ENCODE assay signal across 8 cellular contexts in genomic region chr12:30695327-30696102, GRCh38. TPM values are rescaled to one million over a fixed set of nuclear protein-coding genes. Genes with fewer than 3 reads are reported as not detected.
DNase-seq lines count a peak whose midpoint lies in the region; ATAC-seq and TF ChIP-seq lines count a peak whose summit lies in the region.

Gene IPO8, minus strand, starts transcription at chr12:30695869. Its CDS starts 222 bp downstream, at chr12:30695647.

- peak within 1 kb of the TSS; percentile 87 to 100 (median 96) for H3K4me3 ChIP-seq in BLaER1 treated with 17β-estradiol and CSF1 and Interleukin-3, amounts not matched to agents 10 nM and 100 nM
- H3K4me3 ChIP-seq in colonic mucosa: peak within 1 kb of the TSS; percentile 79

- peak within 1 kb of the TSS; percentile 83 to 94 (median 92) for H3K4me2 ChIP-seq in BLaER1 treated with 17β-estradiol and CSF1 and Interleukin-3, amounts not matched to agents 10 nM and 100 nM

- peak; percentile 16 for TF ChIP-seq CTCF in colonic mucosa (IDR thresholded peaks at IDR 0.05)

- intact Hi-C loops in colonic mucosa (cut with DNase I): loop anchor here (10.0 kb wide), 1 partner anchor 59 kb away; the partner anchor contains the start of gene CAPRIN2

- ATAC-seq in HG03460 (IDR thresholded peaks at IDR 0.05; ENCODE audit: unreplicated experiment): peak; percentile 84

- peak within 1 kb of the TSS; percentile 84 to 94 (median 90) for H3K27ac ChIP-seq in BLaER1 treated with 17β-estradiol and CSF1 and Interleukin-3, amounts not matched to agents 10 nM and 100 nM
- H3K27ac ChIP-seq in colonic mucosa: peak within 1 kb of the TSS; percentile 63
- peak within 1 kb of the TSS; percentile 63 for H3K27ac ChIP-seq in layer of hippocampus (ENCODE audit: low read depth, low read length)

- H3K27me3 ChIP-seq in BLaER1 treated with 17β-estradiol and CSF1 and Interleukin-3, amounts not matched to agents 10 nM and 100 nM: no peaks in the 10 kb centered on the region
- no peaks in the 10 kb centered on the region for H3K27me3 ChIP-seq in colonic mucosa
- no peaks in the 10 kb centered on the region for H3K27me3 ChIP-seq in layer of hippocampus (ENCODE audit: control insufficient read depth, insufficient read depth, low read length)

- H4K20me1 ChIP-seq in BLaER1 treated with 17β-estradiol and CSF1 and Interleukin-3, amounts not matched to agents 10 nM and 100 nM: peaks cover 0 to 44% (median 21%) of the 10 kb centered on the region in 11 experiments; a peak in 11 of 22 replicates

- H3K4me1 ChIP-seq in BLaER1 treated with 17β-estradiol and CSF1 and Interleukin-3, amounts not matched to agents 10 nM and 100 nM: peaks cover 22 to 33% (median 28%) of the 10 kb centered on the region in 10 experiments
- H3K4me1 ChIP-seq in colonic mucosa: no peaks in the 10 kb centered on the region

- peak within 1 kb of the TSS; percentile 89 to 99 (median 93) for H3K9ac ChIP-seq in BLaER1 treated with 17β-estradiol and CSF1 and Interleukin-3, amounts not matched to agents 10 nM and 100 nM
- peak within 1 kb of the TSS; percentile 92 to 99 for H3K9ac ChIP-seq in colonic mucosa (ENCODE audit: low read depth in 2 of 2, low read length in 2 of 2)

- H3K9me3 ChIP-seq in BLaER1 treated with 17β-estradiol and CSF1 and Interleukin-3, amounts not matched to agents 10 nM and 100 nM (replicated peaks in 1 of 11): no peaks in the 10 kb centered on the region
- H3K9me3 ChIP-seq in colonic mucosa: no peaks in the 10 kb centered on the region

- peaks cover 0 to 5% (median 0%) of the 10 kb centered on the region in 11 experiments; a peak in 1 of 22 replicates for H3K36me3 ChIP-seq in BLaER1 treated with 17β-estradiol and CSF1 and Interleukin-3, amounts not matched to agents 10 nM and 100 nM
- no peaks in the 10 kb centered on the region for H3K36me3 ChIP-seq in colonic mucosa

- DNase-seq in GM19240 (ENCODE audit: insufficient read length, low spot score): peak; percentile 51
- peak; percentile 83 for DNase-seq in NCI-H524 treated with DMSO at 0.1 percent for 48 hours (lab: John Stamatoyannopoulos, UW)
- DNase-seq in activated CD4-positive, alpha-beta T cell treated with anti-CD3 and anti-CD28 coated beads for 48 hours: peak; percentile 90
- DNase-seq in colonic mucosa: peak; percentile 95
- DNase-seq in stimulated activated CD4-positive, alpha-beta T cell treated with anti-CD3 and anti-CD28 coated beads, Interleukin-1b, Interleukin-23, amount 100 ng/mL, for 48 hours: peak; percentile 86

RNA-seq across cellular contexts. Expression of gene IPO8, which starts in this region (rescaled TPM):
- total RNA-seq in colonic mucosa: 10 to 100 TPM; 55.2 to 57.2 TPM

Comparison
In these comparisons a context has a peak if more than half of its experiments do, and no peak if none do; other contexts are left out.
1. Peak in every context shown above with its lines: DNase-seq, ATAC-seq, H3K4me3 ChIP-seq and H3K27ac ChIP-seq.